ENCODE assay signal across 1 cellular context in the genomic region with DNA sequence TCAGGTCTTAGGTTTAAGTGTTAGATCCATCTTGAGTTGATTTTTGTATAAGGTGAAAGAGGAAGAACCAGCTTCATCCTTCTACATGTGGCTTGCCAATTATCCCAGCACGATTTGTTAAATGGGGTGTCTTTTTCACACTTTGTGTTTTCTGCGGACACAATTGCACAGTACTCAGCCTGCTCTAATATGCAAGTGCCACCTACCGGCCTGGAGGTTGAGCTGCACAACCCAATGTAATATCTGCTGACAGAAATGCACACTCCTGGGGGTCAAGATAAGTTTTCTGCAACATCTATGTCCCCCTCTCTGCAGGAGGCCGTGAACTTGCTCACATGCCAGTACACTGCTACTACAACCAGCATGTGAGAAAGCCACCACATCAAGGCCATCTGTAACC.
TF ChIP-seq lines count a peak whose summit lies in the region.

No MANE protein-coding gene starts in this region.

TF ChIP-seq in H1, 55 proteins besides CTCF, POLR2A, EP300 and RAD21:
- TF ChIP-seq JUN (IDR thresholded peaks at IDR 0.05; ENCODE audit: low read depth, low read length), result no peak
- no peak for TF ChIP-seq GTF2F1 (IDR thresholded peaks at IDR 0.05; ENCODE audit: borderline replicate concordance, low read depth, low read length)
- TF ChIP-seq SP4 (IDR thresholded peaks at IDR 0.05; ENCODE audit: low read length), result no peak
- no peak for TF ChIP-seq SP2 (IDR thresholded peaks at IDR 0.05; ENCODE audit: low read length)
- no peak for TF ChIP-seq CHD2 (IDR thresholded peaks at IDR 0.05; ENCODE audit: low read length)
- no peak for TF ChIP-seq EGR1 (IDR thresholded peaks at IDR 0.05; ENCODE audit: borderline replicate concordance, low read depth, low read length)
- no peak for TF ChIP-seq SIX5 (IDR thresholded peaks at IDR 0.05; ENCODE audit: low read depth, low read length)
- TF ChIP-seq, protein P1, sequence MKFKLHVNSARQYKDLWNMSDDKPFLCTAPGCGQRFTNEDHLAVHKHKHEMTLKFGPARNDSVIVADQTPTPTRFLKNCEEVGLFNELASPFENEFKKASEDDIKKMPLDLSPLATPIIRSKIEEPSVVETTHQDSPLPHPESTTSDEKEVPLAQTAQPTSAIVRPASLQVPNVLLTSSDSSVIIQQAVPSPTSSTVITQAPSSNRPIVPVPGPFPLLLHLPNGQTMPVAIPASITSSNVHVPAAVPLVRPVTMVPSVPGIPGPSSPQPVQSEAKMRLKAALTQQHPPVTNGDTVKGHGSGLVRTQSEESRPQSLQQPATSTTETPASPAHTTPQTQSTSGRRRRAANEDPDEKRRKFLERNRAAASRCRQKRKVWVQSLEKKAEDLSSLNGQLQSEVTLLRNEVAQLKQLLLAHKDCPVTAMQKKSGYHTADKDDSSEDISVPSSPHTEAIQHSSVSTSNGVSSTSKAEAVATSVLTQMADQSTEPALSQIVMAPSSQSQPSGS (IDR thresholded peaks at IDR 0.05; ENCODE audit: low read length), result no peak
- TF ChIP-seq PHF8 (conservative IDR thresholded peaks at IDR 0.05; ENCODE audit: low read depth, low read length), result no peak
- no peak for TF ChIP-seq CHD1 (IDR thresholded peaks at IDR 0.05; ENCODE audit: low read depth, low read length)
- TF ChIP-seq SAP30 (IDR thresholded peaks at IDR 0.05; ENCODE audit: insufficient read depth, insufficient replicate concordance, low read length), result no peak
- TF ChIP-seq CEBPB (IDR thresholded peaks at IDR 0.05; ENCODE audit: low read depth, low read length), result no peak
- TF ChIP-seq KDM4A (IDR thresholded peaks at IDR 0.05; ENCODE audit: low read depth, low read length, severe bottlenecking), result no peak
- TF ChIP-seq POU5F1 (IDR thresholded peaks at IDR 0.05; ENCODE audit: low read depth, low read length), result no peak
- TF ChIP-seq KDM5A (IDR thresholded peaks at IDR 0.05; ENCODE audit: low read length), result no peak
- TF ChIP-seq, protein P2, sequence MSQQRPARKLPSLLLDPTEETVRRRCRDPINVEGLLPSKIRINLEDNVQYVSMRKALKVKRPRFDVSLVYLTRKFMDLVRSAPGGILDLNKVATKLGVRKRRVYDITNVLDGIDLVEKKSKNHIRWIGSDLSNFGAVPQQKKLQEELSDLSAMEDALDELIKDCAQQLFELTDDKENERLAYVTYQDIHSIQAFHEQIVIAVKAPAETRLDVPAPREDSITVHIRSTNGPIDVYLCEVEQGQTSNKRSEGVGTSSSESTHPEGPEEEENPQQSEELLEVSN (IDR thresholded peaks at IDR 0.05), result no peak
- TF ChIP-seq RXRA (IDR thresholded peaks at IDR 0.05; ENCODE audit: insufficient read depth, low read depth, low read length), result no peak
TF ChIP-seq in H1: peak in this region for 0.
